ENCODE assay signal across 8 cellular contexts in the genomic region with DNA sequence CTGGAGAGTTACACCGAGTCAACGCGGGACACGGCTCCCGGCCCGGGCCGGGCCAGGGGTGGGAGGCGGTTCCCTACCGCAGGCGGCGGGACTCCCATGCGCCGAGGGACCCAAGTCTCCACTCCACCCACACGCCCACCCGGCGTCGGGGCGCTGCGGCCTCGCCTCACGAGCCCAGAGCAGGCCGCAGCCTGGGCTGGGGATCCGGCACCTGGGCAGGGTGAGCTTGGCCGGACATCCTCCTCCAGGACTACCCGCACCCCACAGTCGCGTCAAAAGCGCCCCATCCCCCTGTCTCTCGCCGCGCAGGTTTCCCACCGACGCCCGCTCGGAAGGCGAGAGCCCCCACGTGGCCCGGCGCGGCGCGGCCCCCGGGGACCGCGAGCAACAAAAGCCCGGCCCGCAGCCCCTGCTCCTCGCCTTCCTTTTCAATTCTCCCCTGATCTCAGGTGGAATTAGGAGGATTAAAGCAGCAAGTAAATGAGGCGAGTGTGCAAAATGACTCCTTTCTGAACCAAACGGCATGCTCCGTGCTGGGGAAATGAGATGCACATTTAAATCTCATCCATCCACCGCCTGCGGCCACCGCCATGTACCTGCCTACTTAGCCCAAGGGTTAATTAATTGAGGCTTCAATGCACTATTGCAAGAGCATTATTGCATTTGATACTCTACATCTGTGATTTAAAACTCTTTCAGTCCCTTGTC.
DNase-seq lines count a peak whose midpoint lies in the region; ATAC-seq and TF ChIP-seq lines count a peak whose summit lies in the region.

No MANE protein-coding gene starts in this region.

- H3K27ac ChIP-seq in SK-N-SH (ENCODE audit: low read depth in 2 of 2, low read length in 1 of 2) = no peak overlapping the region
- no peak overlapping the region for H3K27ac ChIP-seq in neural cell (ENCODE audit: low read length)

- TF ChIP-seq CTCF in CD14-positive monocyte (IDR thresholded peaks at IDR 0.05) (peak; percentile 35), SK-N-SH (IDR thresholded peaks at IDR 0.05) (peak; percentile 30), endothelial cell (IDR thresholded peaks at IDR 0.05; ENCODE audit: unreplicated experiment) (no peak), neural cell (IDR thresholded peaks at IDR 0.05; ENCODE audit: poor library complexity, severe bottlenecking) (no peak)

- H3K4me1 ChIP-seq in SK-N-SH (ENCODE audit: control insufficient read depth in 1 of 2, insufficient read depth in 2 of 2, low read depth in 1 of 2, low read length in 1 of 2) = peaks cover 0 to 11% of the 10 kb centered on the region in 2 experiments; a peak in 1 of 4 replicates

- H3K4me3 ChIP-seq in SK-N-SH (ENCODE audit: low read depth in 2 of 2, low read length in 1 of 2) (peak overlapping the region; percentile 23 to 42; a peak in 2 of 4 replicates), neural cell (ENCODE audit: low read length) (peak overlapping the region; percentile 53)

- intact Hi-C loops in CD14-positive monocyte (cut with micrococcal nuclease) = no loop called here

- TF ChIP-seq RAD21 in SK-N-SH (IDR thresholded peaks at IDR 0.05; ENCODE audit: low read length) (peak; percentile 35; the same call in 1 of the 2 replicates), neural cell (conservative IDR thresholded peaks at IDR 0.05) (no peak)

- H3F3A ChIP-seq in SK-N-SH (replicated peaks; ENCODE audit: insufficient read depth) (no peaks in the 10 kb centered on the region), neural cell (ENCODE audit: insufficient read depth, low read length, poor library complexity, severe bottlenecking) (no peaks in the 10 kb centered on the region)

- H4K20me1 ChIP-seq in SK-N-SH (ENCODE audit: insufficient read depth) (no peaks in the 10 kb centered on the region), neural cell (ENCODE audit: insufficient read depth) (no peaks in the 10 kb centered on the region)

- H3K9me2 ChIP-seq in SK-N-SH = no peaks in the 10 kb centered on the region
- no peaks in the 10 kb centered on the region for H3K9me2 ChIP-seq in neural cell (ENCODE audit: insufficient read depth, low read length)

- POLR2A ChIA-PET in SK-N-SH (lab: Yijun Ruan, JAX) = no interaction called here

- H3K27ac Mint-ChIP-seq in CD14-positive monocyte (no peak overlapping the region), endothelial cell (ENCODE audit: unreplicated experiment) (no peak overlapping the region)

- CTCF ChIA-PET in SK-N-SH (lab: Yijun Ruan, JAX) = interaction anchor here (1.2 to 3.0 kb wide), 2 partner anchors 13 to 78 kb away, joined by 3 to 22 read pairs; no protein-coding TSS in a partner anchor

- peak overlapping the region; percentile 66 to 87 for H3K4me3 Mint-ChIP-seq in CD14-positive monocyte
- peak overlapping the region; percentile 83 for H3K4me3 Mint-ChIP-seq in endothelial cell (ENCODE audit: unreplicated experiment)

- TF ChIP-seq EP300 in SK-N-SH (IDR thresholded peaks at IDR 0.05; ENCODE audit: borderline replicate concordance in 1 of 2, low read depth in 1 of 2, low read length in 1 of 2) (no peak), neural cell (conservative IDR thresholded peaks at IDR 0.05; ENCODE audit: poor library complexity, severe bottlenecking) (no peak)

- H3K27me3 ChIP-seq in SK-N-SH (ENCODE audit: insufficient read depth) (peaks cover 16% of the 10 kb centered on the region; the same call in 1 of the 2 replicates), neural cell (ENCODE audit: insufficient read depth, low read depth, low read length) (peaks cover 83% of the 10 kb centered on the region)

- peaks cover 19% of the 10 kb centered on the region for H3K4me1 Mint-ChIP-seq in CD14-positive monocyte
- H3K4me1 Mint-ChIP-seq in endothelial cell (ENCODE audit: unreplicated experiment) = peaks cover 10% of the 10 kb centered on the region

- peak; percentile 66 for ATAC-seq in GM21360 (IDR thresholded peaks at IDR 0.05; ENCODE audit: unreplicated experiment)

- DNase-seq in CD14-positive monocyte (ENCODE audit: low spot score) (no peak), SK-N-SH (peak; percentile 76), endothelial cell (ENCODE audit: low spot score) (peak; percentile 25), GF-D8 (lab: John Stamatoyannopoulos, UW) (no peak), HT-29 (ENCODE audit: low spot score) (no peak), SIG-M5 treated with dmso at 0.1 percent for 504 hours (lab: John Stamatoyannopoulos, UW; ENCODE audit: unreplicated experiment) (no peak)

- peaks cover 0 to 16% (median 4%) of the 10 kb centered on the region in 7 donors for H3K9me3 Mint-ChIP-seq in CD14-positive monocyte
- no peaks in the 10 kb centered on the region for H3K9me3 Mint-ChIP-seq in endothelial cell (ENCODE audit: unreplicated experiment)

- WGBS in SK-N-SH (ENCODE audit: low lambda C conversion rate) = 34% methylated on average over 44 of the region's 54 CpGs

- H3K27me3 Mint-ChIP-seq in CD14-positive monocyte (ENCODE audit: low read depth in 3 of 3) (peaks cover 66 to 90% (median 76%) of the 10 kb centered on the region in 3 donors), endothelial cell (ENCODE audit: unreplicated experiment) (peaks cover 13% of the 10 kb centered on the region)

- H3K9ac ChIP-seq in SK-N-SH = no peak overlapping the region
- no peak overlapping the region for H3K9ac ChIP-seq in neural cell (ENCODE audit: low read length)

- peak overlapping the region; percentile 25; the same call in 1 of the 2 replicates for H2AFZ ChIP-seq in SK-N-SH (ENCODE audit: low read depth)
- no peak overlapping the region for H2AFZ ChIP-seq in neural cell (ENCODE audit: low read depth, low read length)

- H3K36me3 ChIP-seq in SK-N-SH (replicated peaks in 1 of 2; ENCODE audit: control insufficient read depth in 1 of 2, insufficient read depth in 2 of 2, low read length in 1 of 2) (no peaks in the 10 kb centered on the region), neural cell (ENCODE audit: insufficient read depth, low read length) (no peaks in the 10 kb centered on the region)

- H3K4me2 ChIP-seq in SK-N-SH = peak overlapping the region; percentile 65; the same call in 1 of the 2 replicates
- H3K4me2 ChIP-seq in neural cell (ENCODE audit: low read length) = no peak overlapping the region

- H3K36me3 Mint-ChIP-seq in CD14-positive monocyte (peaks cover 0 to 12% of the 10 kb centered on the region in 2 donors), endothelial cell (ENCODE audit: low read depth, unreplicated experiment) (no peaks in the 10 kb centered on the region)

- H3K79me2 ChIP-seq in SK-N-SH (ENCODE audit: insufficient read depth) (no peaks in the 10 kb centered on the region), neural cell (replicated peaks; ENCODE audit: insufficient read depth, low read length) (no peaks in the 10 kb centered on the region)

- H3K9me3 ChIP-seq in SK-N-SH (no peaks in the 10 kb centered on the region), neural cell (ENCODE audit: low read length) (no peaks in the 10 kb centered on the region)

TF ChIP-seq in SK-N-SH, 30 proteins besides CTCF, POLR2A, EP300 and RAD21 (continues in another document):
- no peak for TF ChIP-seq MXI1 (IDR thresholded peaks at IDR 0.05; ENCODE audit: low read depth, low read length)
- TF ChIP-seq SMC3 (IDR thresholded peaks at IDR 0.05; ENCODE audit: low read depth, low read length) = no peak; the same call in 1 of the 2 replicates
- TF ChIP-seq JUND (IDR thresholded peaks at IDR 0.05) = no peak
- no peak for TF ChIP-seq CHD2 (IDR thresholded peaks at IDR 0.05; ENCODE audit: low read length, partially characterized antibody)
- TF ChIP-seq FOSL2 (IDR thresholded peaks at IDR 0.05; ENCODE audit: borderline replicate concordance, low read depth) = no peak
- TF ChIP-seq MEF2A (IDR thresholded peaks at IDR 0.05; ENCODE audit: borderline replicate concordance, low read depth) = no peak
- no peak for TF ChIP-seq EZH2phosphoT487 (IDR thresholded peaks at IDR 0.05; ENCODE audit: borderline replicate concordance, low read depth)
- no peak for TF ChIP-seq FOXM1 (IDR thresholded peaks at IDR 0.05; ENCODE audit: low read depth)
- no peak for TF ChIP-seq PBX3 (IDR thresholded peaks at IDR 0.05)
- no peak for TF ChIP-seq NFIC (IDR thresholded peaks at IDR 0.05; ENCODE audit: borderline replicate concordance)

TF ChIP-seq in neural cell, 6 proteins besides CTCF, POLR2A, EP300 and RAD21:
- TF ChIP-seq REST (IDR thresholded peaks at IDR 0.05; ENCODE audit: borderline replicate concordance) (no peak), SMC3 (conservative IDR thresholded peaks at IDR 0.05; ENCODE audit: poor library complexity) (no peak), MXI1 (conservative IDR thresholded peaks at IDR 0.05; ENCODE audit: poor library complexity, severe bottlenecking) (no peak), EZH2 (IDR thresholded peaks at IDR 0.05; ENCODE audit: borderline replicate concordance, insufficient read depth, low read length, poor library complexity, severe bottlenecking) (no peak), POLR2AphosphoS5 (IDR thresholded peaks at IDR 0.05) (no peak), TAF1 (IDR thresholded peaks at IDR 0.05; ENCODE audit: low read depth) (no peak)

Comparison
In these comparisons a context has a peak if more than half of its experiments do, and no peak if none do; other contexts are left out.
1. DNase-seq: peak in SK-N-SH (single experiment) and endothelial cell (single experiment); none in CD14-positive monocyte (single experiment), GF-D8 (single experiment), HT-29 (single experiment) and SIG-M5 treated with dmso at 0.1 percent for 504 hours (single experiment).
2. CTCF ChIP-seq: peak in CD14-positive monocyte (single experiment) and SK-N-SH (single experiment); none in endothelial cell (single experiment) and neural cell (single experiment).